ENCODE assay signal across 8 cellular contexts in genomic region chr14:68495101-68495637, GRCh38.
DNase-seq lines count a peak whose midpoint lies in the region; TF ChIP-seq lines count a peak whose summit lies in the region.

No MANE protein-coding gene starts in this region.

- H3K36me3 Mint-ChIP-seq in IgD-negative memory B cell: peaks cover 3% of the 10 kb centered on the region

- peak in 4 of 6 experiments; percentile 9 to 74 (median 53) for DNase-seq in stimulated activated naive CD4-positive, alpha-beta T cell (lab: John Stamatoyannopoulos, UW)
- DNase-seq in stimulated activated naive CD4-positive, alpha-beta T cell treated with Interleukin-2 at 50 U/mL for 16 hours (lab: John Stamatoyannopoulos, UW): no peak
- DNase-seq in kidney tubule cell (ENCODE audit: low spot score) (peak; percentile 78), HEK293T (ENCODE audit: extremely low spot score) (no peak), NCI-H446 treated with DMSO at 0.1 percent for 48 hours (lab: John Stamatoyannopoulos, UW) (no peak), testis (no peak)
- no peak for DNase-seq in effector memory CD4-positive, alpha-beta T cell

- no peak overlapping the region for H3K27ac ChIP-seq in effector memory CD4-positive, alpha-beta T cell (ENCODE audit: insufficient read depth, low read length, poor library complexity, severe bottlenecking)
- H3K27ac ChIP-seq in testis: no peak overlapping the region

- H3K27ac Mint-ChIP-seq in IgD-negative memory B cell: peak overlapping the region in 1 of 3 donors; percentile 13

- TF ChIP-seq POLR2A in testis (IDR thresholded peaks at IDR 0.05): no peak

- peak overlapping the region in 3 of 4 donors; percentile 18 to 88 (median 71) for H3K4me3 Mint-ChIP-seq in IgD-negative memory B cell

- WGBS in testis, 2 donors: 77 to 94% methylated on average over 11 of the region's 11 CpGs

- CTCF ChIA-PET in HEK293T (lab: Yijun Ruan, JAX): no interaction called here

- no peaks in the 10 kb centered on the region for H3K27me3 Mint-ChIP-seq in IgD-negative memory B cell

- no peaks in the 10 kb centered on the region for H3K36me3 ChIP-seq in effector memory CD4-positive, alpha-beta T cell (ENCODE audit: control insufficient read depth, insufficient read depth, low read length)
- no peaks in the 10 kb centered on the region for H3K36me3 ChIP-seq in testis (ENCODE audit: low read depth, missing control alignments)

- peaks cover 0 to 1% (median 0%) of the 10 kb centered on the region in 3 donors for H3K9me3 Mint-ChIP-seq in IgD-negative memory B cell

- H3K9me3 ChIP-seq in effector memory CD4-positive, alpha-beta T cell (ENCODE audit: control insufficient read depth, low read length): no peaks in the 10 kb centered on the region
- no peaks in the 10 kb centered on the region for H3K9me3 ChIP-seq in testis

- no peaks in the 10 kb centered on the region for H3K27me3 ChIP-seq in effector memory CD4-positive, alpha-beta T cell (replicated peaks; ENCODE audit: control insufficient read depth, insufficient read depth, low read length, poor library complexity, severe bottlenecking)
- no peaks in the 10 kb centered on the region for H3K27me3 ChIP-seq in testis

- H3K4me3 ChIP-seq in effector memory CD4-positive, alpha-beta T cell (ENCODE audit: insufficient read depth, low read depth, low read length, poor library complexity, severe bottlenecking): no peak overlapping the region
- no peak overlapping the region for H3K4me3 ChIP-seq in testis

- POLR2A ChIA-PET in HEK293T (lab: Yijun Ruan, JAX): no interaction called here

- TF ChIP-seq CTCF in testis (IDR thresholded peaks at IDR 0.05): no peak

- no peaks in the 10 kb centered on the region for H3K4me1 ChIP-seq in effector memory CD4-positive, alpha-beta T cell (ENCODE audit: control insufficient read depth, insufficient read depth, low read length, poor library complexity, severe bottlenecking)
- H3K4me1 ChIP-seq in testis: peaks cover 7% of the 10 kb centered on the region

- peaks cover 28 to 43% (median 42%) of the 10 kb centered on the region in 3 donors for H3K4me1 Mint-ChIP-seq in IgD-negative memory B cell

- intact Hi-C loops in testis (cut with DNase I; ENCODE audit: low total_unique reads): no loop called here

TF ChIP-seq in HEK293T, 16 proteins besides CTCF, POLR2A, EP300 and RAD21:
- TF ChIP-seq ZNF384 (IDR thresholded peaks at IDR 0.05) (no peak), TARDBP (IDR thresholded peaks at IDR 0.05) (no peak), ELF4 (IDR thresholded peaks at IDR 0.05) (no peak), NFRKB (IDR thresholded peaks at IDR 0.05) (no peak), SUZ12 (IDR thresholded peaks at IDR 0.05) (no peak), FOXK2 (IDR thresholded peaks at IDR 0.05) (no peak), BHLHE40 (IDR thresholded peaks at IDR 0.05; ENCODE audit: borderline replicate concordance) (no peak), FOXM1 (IDR thresholded peaks at IDR 0.05; ENCODE audit: borderline replicate concordance) (no peak)
TF ChIP-seq in HEK293T: peak in this region for 0.

Comparison
In these comparisons a context has a peak if more than half of its experiments do, and no peak if none do; other contexts are left out.
1. DNase-seq: peak in stimulated activated naive CD4-positive, alpha-beta T cell (4 of 6) and kidney tubule cell (single experiment); none in stimulated activated naive CD4-positive, alpha-beta T cell treated with Interleukin-2 at 50 U/mL for 16 hours (single experiment), HEK293T (single experiment), effector memory CD4-positive, alpha-beta T cell (0 of 3), NCI-H446 treated with DMSO at 0.1 percent for 48 hours (single experiment) and testis (single experiment).